ENCODE assay signal across 13 cellular contexts in the genomic region with DNA sequence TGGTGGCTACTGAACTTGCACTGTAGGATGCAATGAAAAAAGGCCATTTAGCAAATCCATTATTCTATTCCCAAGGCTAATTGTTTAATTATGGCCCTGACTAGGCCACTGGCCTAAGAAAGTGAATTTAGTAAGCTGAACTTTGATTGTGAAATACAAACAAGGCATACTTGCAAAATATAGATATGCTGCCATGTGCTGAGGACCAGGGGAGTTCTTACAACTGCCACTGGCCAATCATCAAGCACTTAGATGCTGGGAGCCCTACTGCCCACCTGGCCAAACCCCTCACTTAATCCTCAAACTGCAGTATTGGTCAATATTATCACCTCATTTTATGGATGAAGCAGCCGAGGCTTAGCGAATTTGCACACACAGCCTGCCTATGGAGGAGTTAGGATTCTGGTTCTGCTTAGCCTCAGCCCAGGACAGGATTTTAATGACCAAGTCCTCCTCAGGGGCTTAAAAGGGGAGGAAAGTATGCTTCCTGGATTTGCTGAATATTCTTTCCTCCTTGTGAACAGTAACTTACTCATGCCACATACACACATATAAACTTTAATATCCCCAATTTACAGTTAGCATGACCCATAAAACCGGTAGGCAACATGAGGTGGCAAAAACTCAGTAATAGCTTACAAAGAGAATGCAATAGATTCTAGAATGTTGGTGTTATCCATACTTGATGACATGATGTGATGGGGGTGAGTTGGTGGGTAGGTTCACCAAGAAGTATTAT. TPM values are rescaled to one million over a fixed set of nuclear protein-coding genes. Genes with fewer than 3 reads are reported as not detected.
A peak's percentile ranks its signal among the peaks of the same experiment; 100 is the strongest.
DNase-seq lines count a peak whose midpoint lies in the region; ATAC-seq and TF ChIP-seq lines count a peak whose summit lies in the region.
"Had no signal": no experiment of that assay in that cellular context is flagged by ENCODE, and none has a peak within 500 bp of the region (broad histone marks: within the 10 kb centered on the region; RNA-seq: fewer than 3 reads in every experiment).

No MANE protein-coding gene starts in this region.

- H3K36me3 Mint-ChIP-seq in T-cell, result peaks cover 74% of the 10 kb centered on the region

- H3K9me2 ChIP-seq in GM23248 (ENCODE audit: insufficient read depth), result no peaks in the 10 kb centered on the region

- peaks cover 91% of the 10 kb centered on the region for H3F3A ChIP-seq in GM23248 (ENCODE audit: insufficient read depth)

- peaks cover 92% of the 10 kb centered on the region for H3K79me2 ChIP-seq in GM23248 (ENCODE audit: insufficient read depth)

- peak overlapping the region; percentile 46 for H3K4me2 ChIP-seq in GM23248 (ENCODE audit: unreplicated experiment)

- H3K27ac ChIP-seq in GM23248 (peak overlapping the region; percentile 86), esophagus (ENCODE audit: low read depth in 2 of 2, low read length in 1 of 2) (peak overlapping the region; percentile 69 to 75), neutrophil (peak overlapping the region; percentile 1)

- H2AFZ ChIP-seq in GM23248, result no peak overlapping the region

- DNase-seq in GM23248 (no peak), T-cell (no peak)
- no peak for DNase-seq in stimulated activated CD4-positive, alpha-beta T cell treated with anti-CD3 and anti-CD28 coated beads, Interleukin-4, amount 100 ng/mL, for 1 hour
- DNase-seq: activated CD4-positive, alpha-beta T cell treated with anti-CD3 and anti-CD28 coated beads for 1 hour; hippocampal formation; mesendoderm; NCI-H774; substantia nigra had no signal

- no peaks in the 10 kb centered on the region for H3K9me3 ChIP-seq in GM23248 (ENCODE audit: low read depth)
- no peaks in the 10 kb centered on the region for H3K9me3 ChIP-seq in esophagus (ENCODE audit: control insufficient read depth in 2 of 2, insufficient read depth in 1 of 2, low read depth in 1 of 2, low read length in 1 of 2)
- H3K9me3 ChIP-seq in neutrophil, result no peaks in the 10 kb centered on the region
- H3K9me3 ChIP-seq: ascending aorta had no signal

- H3K4me1 Mint-ChIP-seq in T-cell, result peaks cover 89 to 93% (median 91%) of the 10 kb centered on the region in 3 donors

- peak overlapping the region; percentile 65 for H3K9ac ChIP-seq in GM23248

- no peak for TF ChIP-seq CTCF in neutrophil (IDR thresholded peaks at IDR 0.05)

- no peaks in the 10 kb centered on the region for H4K20me1 ChIP-seq in GM23248 (ENCODE audit: insufficient read depth)

- peaks cover 74% of the 10 kb centered on the region for H3K4me1 ChIP-seq in GM23248 (ENCODE audit: insufficient read depth)
- H3K4me1 ChIP-seq in esophagus (ENCODE audit: control insufficient read depth in 2 of 2, insufficient read depth in 2 of 2, low read length in 1 of 2), result peaks cover 7 to 14% of the 10 kb centered on the region in 2 donors
- H3K4me1 ChIP-seq in neutrophil (ENCODE audit: control insufficient read depth in 1 of 2, insufficient read depth in 1 of 2, low read depth in 1 of 2, low read length in 1 of 2), result peaks cover 48 to 70% of the 10 kb centered on the region in 2 experiments

- POLR2A ChIA-PET in T-cell (lab: Charles Lee), result interaction anchor here (0.6 to 6.9 kb wide), 11 partner anchors 11 to 179 kb away, joined by 3 to 81 read pairs (median 4); no protein-coding TSS in a partner anchor

- peak overlapping the region; percentile 94 to 96 for H3K27ac Mint-ChIP-seq in T-cell

- H3K9me3 Mint-ChIP-seq in T-cell, result no peaks in the 10 kb centered on the region

- 71 to 76% methylated on average over 3 of the region's 3 CpGs for WGBS in GM23248 (ENCODE audit: low coverage in 1 of 2, low lambda C conversion rate in 2 of 2, missing lambda C conversion rate in 2 of 2), 2 experiments
- 78 to 81% methylated on average over 3 of the region's 3 CpGs for WGBS in esophagus, 2 donors

- no peaks in the 10 kb centered on the region for H3K27me3 Mint-ChIP-seq in T-cell

- H3K4me3 ChIP-seq in GM23248, result no peak overlapping the region
- no peak overlapping the region for H3K4me3 ChIP-seq in esophagus (ENCODE audit: low read depth in 1 of 2, low read length in 2 of 2)
- no peak overlapping the region for H3K4me3 ChIP-seq in neutrophil (ENCODE audit: low read depth in 1 of 2, low read length in 1 of 2)
- H3K4me3 ChIP-seq: ascending aorta had no signal

- H3K36me3 ChIP-seq in GM23248 (ENCODE audit: low read depth) (peaks cover 69% of the 10 kb centered on the region), esophagus (ENCODE audit: control insufficient read depth in 2 of 2, insufficient read depth in 2 of 2, low read length in 1 of 2) (peaks cover 8 to 11% of the 10 kb centered on the region in 2 donors), neutrophil (peaks cover 59% of the 10 kb centered on the region)

- in situ Hi-C loops in GM23248 (cut with MboI), result no loop called here

- H3K4me3 Mint-ChIP-seq in T-cell, result peak overlapping the region in 2 of 3 donors; percentile 58 to 69

- ATAC-seq in T-cell (replicated peaks in 1 of 4) (no peak), HG02588 (IDR thresholded peaks at IDR 0.05; ENCODE audit: unreplicated experiment) (no peak), GM19397 (IDR thresholded peaks at IDR 0.05; ENCODE audit: unreplicated experiment) (no peak)

- CTCF ChIA-PET in T-cell (lab: Charles Lee), result interaction anchor here (0.6 to 4.1 kb wide), 9 partner anchors 11 to 181 kb away, joined by 3 to 34 read pairs (median 4); no protein-coding TSS in a partner anchor

- H3K27me3 ChIP-seq in GM23248 (replicated peaks; ENCODE audit: insufficient read depth), result no peaks in the 10 kb centered on the region
- H3K27me3 ChIP-seq in esophagus (ENCODE audit: control insufficient read depth in 1 of 2, insufficient read depth in 2 of 2, low read length in 2 of 2), result no peaks in the 10 kb centered on the region
- H3K27me3 ChIP-seq in neutrophil, result no peaks in the 10 kb centered on the region
- H3K27me3 ChIP-seq: ascending aorta had no signal

RNA-seq across cellular contexts. Expression of gene CD44, which starts 39.3 kb away (rescaled TPM):
- 405 and 506 TPM in 2 replicates for total RNA-seq in GM23248 (2014; rRNA removed; shearing (Covaris generic))
- polyA plus RNA-seq in GM23248 (2016; fragmentation: Nextera tagmentation; extraction: Ambion mirVana) (519 and 523 TPM in 2 replicates), esophagus (100 to 1,000 TPM; 130 to 161 TPM)
- total RNA-seq in T-cell, result 1,000 to 10,000 TPM in 1 of 5 donors, 100 to 1,000 TPM in 4; 732 to 1,108 (median 781) TPM

Comparison
In these comparisons a context has a peak if more than half of its experiments do, and no peak if none do; other contexts are left out.
1. H3K27ac ChIP-seq: peak in every context shown above with its lines; median percentile 86 in GM23248; 72 in esophagus; 1 in neutrophil.